8 cellular contexts compared by ENCODE assay signal in genomic region chr4:49153011-49153410, GRCh38.
A peak's percentile ranks its signal among the peaks of the same experiment; 100 is the strongest.
DNase-seq lines count a peak whose midpoint lies in the region; ATAC-seq, FAIRE-seq and TF ChIP-seq lines count a peak whose summit lies in the region.
"Not testable (repeated sequence)": the region's sequence is repeated elsewhere in the genome, so short reads cannot be mapped to it uniquely, and the experiment has no call there.

No MANE protein-coding gene starts in this region.

- FAIRE-seq in A549 (lab: Jason Lieb, UNC); bronchial epithelial cell (lab: Jason Lieb, UNC): not testable (repeated sequence)

- not testable (repeated sequence) for H3K9me2 ChIP-seq in HCT116 (ENCODE audit: insufficient read depth)

- not testable (repeated sequence) for H3K9ac ChIP-seq in HCT116 (ENCODE audit: low read length); iPS-20b (ENCODE audit: low read depth, low read length)

- RAD21 ChIA-PET in HCT116 (lab: Charles Lee; ENCODE audit: low non-redundant PET in 1 of 2, low total read pairs in 2 of 2, uncharacterized antibody in 2 of 2, unreplicated experiment in 2 of 2): not testable (repeated sequence)

- BruUV-seq in HCT116 (replicated peaks; lab: Mats Ljungman, UMichigan): not testable (repeated sequence)

- not testable (repeated sequence) for DNase-seq in A549 (ENCODE audit: low read depth in 1 of 2, low spot score in 1 of 2); HCT116 (ENCODE audit: low read depth, low spot score); psoas muscle
- DNase-seq in bronchial epithelial cell (ENCODE audit: low read depth): peak; percentile 19

- not testable (repeated sequence) for TF ChIP-seq RAD21 in A549 (conservative IDR thresholded peaks at IDR 0.05 in 1 of 2, IDR thresholded peaks at IDR 0.05 in 1 of 2); HCT116 (IDR thresholded peaks at IDR 0.05; ENCODE audit: low read depth)

- peak; percentile 46 to 49; a peak in 4 of 6 replicates for ATAC-seq in A549
- ATAC-seq in GM19035 (IDR thresholded peaks at IDR 0.05; ENCODE audit: unreplicated experiment): peak; percentile 30
- 0 out of 2 replicates have a peak, but pooled peaks have one; percentile 39 for ATAC-seq in HCT116
- ATAC-seq in HG03039 (IDR thresholded peaks at IDR 0.05; ENCODE audit: unreplicated experiment): peak; percentile 26
- peak; percentile 22 for ATAC-seq in HG03521 (IDR thresholded peaks at IDR 0.05; ENCODE audit: unreplicated experiment)
- peak; percentile 40 to 48 (median 42) for ATAC-seq in psoas muscle

- not testable (repeated sequence) for TF ChIP-seq POLR2A in A549 (IDR thresholded peaks at IDR 0.05; ENCODE audit: low read length); HCT116 (IDR thresholded peaks at IDR 0.05; ENCODE audit: borderline replicate concordance, extremely low read depth, insufficient read depth, insufficient read length)

- TF ChIP-seq CTCF in A549 (IDR thresholded peaks at IDR 0.05); HCT116 (IDR thresholded peaks at IDR 0.05 in 2 of 3, conservative IDR thresholded peaks at IDR 0.05 in 1 of 3; ENCODE audit: borderline replicate concordance in 1 of 3, insufficient read depth in 1 of 3, low read depth in 2 of 3, low read length in 2 of 3); bronchial epithelial cell (IDR thresholded peaks at IDR 0.05; ENCODE audit: insufficient read depth, low read length, severe bottlenecking); psoas muscle (IDR thresholded peaks at IDR 0.05): not testable (repeated sequence)

- not testable (repeated sequence) for H2AFZ ChIP-seq in HCT116 (ENCODE audit: low read depth, low read length, poor library complexity, severe bottlenecking)

- POLR2A ChIA-PET in A549 (lab: Yijun Ruan, JAX); HCT116 (lab: Charles Lee): not testable (repeated sequence)

- H3K27me3 ChIP-seq in HCT116 (ENCODE audit: insufficient read depth, low read length); bronchial epithelial cell (ENCODE audit: control insufficient read depth, insufficient read depth, low read length); iPS-20b (ENCODE audit: insufficient read depth, low read length); psoas muscle (ENCODE audit: insufficient read depth in 3 of 3, low read length in 2 of 3): not testable (repeated sequence)

- not testable (repeated sequence) for H3K4me1 ChIP-seq in A549; HCT116 (ENCODE audit: control insufficient read depth in 1 of 2, insufficient read depth in 2 of 2, low read length in 2 of 2); iPS-20b (ENCODE audit: insufficient read depth, low read length); psoas muscle

- CTCF ChIA-PET in A549 (lab: Yijun Ruan, JAX); HCT116 (lab: Charles Lee): not testable (repeated sequence)

- not testable (repeated sequence) for H3K4me3 ChIP-seq in A549; HCT116 (replicated peaks in 1 of 2; ENCODE audit: low read depth in 1 of 2, low read length in 2 of 2); bronchial epithelial cell (ENCODE audit: low read depth, low read length); psoas muscle
- peak overlapping the region; percentile 2; the same call in 1 of the 2 replicates for H3K4me3 ChIP-seq in iPS-20b (ENCODE audit: low read length)

- H3K4me2 ChIP-seq in A549; HCT116 (ENCODE audit: low read length): not testable (repeated sequence)

- not testable (repeated sequence) for TF ChIP-seq EP300 in A549 (IDR thresholded peaks at IDR 0.05)

- H3K79me2 ChIP-seq in HCT116 (ENCODE audit: insufficient read depth, low read length): not testable (repeated sequence)

- not testable (repeated sequence) for H3K27ac ChIP-seq in A549; HCT116 (ENCODE audit: low read depth, low read length); iPS-20b (ENCODE audit: low read length); psoas muscle

- peaks cover 19% of the 10 kb centered on the region; the same call in 2 of the 3 replicates for H3K9me3 ChIP-seq in A549
- peaks cover 69 to 77% of the 10 kb centered on the region in 2 experiments for H3K9me3 ChIP-seq in HCT116 (ENCODE audit: control insufficient read depth in 1 of 2, insufficient read depth in 1 of 2, low read depth in 1 of 2, low read length in 2 of 2)
- H3K9me3 ChIP-seq in iPS-20b (ENCODE audit: insufficient read depth, low read depth, low read length): peaks cover 96% of the 10 kb centered on the region
- peaks cover 14% of the 10 kb centered on the region for H3K9me3 ChIP-seq in psoas muscle

- H3K36me3 ChIP-seq in HCT116 (ENCODE audit: control insufficient read depth in 1 of 2, insufficient read depth in 2 of 2, low read length in 2 of 2); bronchial epithelial cell (ENCODE audit: control insufficient read depth, insufficient read depth, low read length); iPS-20b (ENCODE audit: insufficient read depth, low read depth, low read length); psoas muscle (ENCODE audit: insufficient read depth in 1 of 2, low read depth in 1 of 2): not testable (repeated sequence)

- H4K20me1 ChIP-seq in HCT116 (ENCODE audit: insufficient read depth): not testable (repeated sequence)

- WGBS in A549 (ENCODE audit: missing lambda C conversion rate): 7% methylated on average over 11 of the region's 11 CpGs
- WGBS in psoas muscle, 3 donors: 77 to 80% (median 79%) methylated on average over 11 of the region's 11 CpGs

- intact Hi-C loops in HCT116 (cut with micrococcal nuclease); psoas muscle (cut with DNase I): not testable (repeated sequence)
